In the genomic region with DNA sequence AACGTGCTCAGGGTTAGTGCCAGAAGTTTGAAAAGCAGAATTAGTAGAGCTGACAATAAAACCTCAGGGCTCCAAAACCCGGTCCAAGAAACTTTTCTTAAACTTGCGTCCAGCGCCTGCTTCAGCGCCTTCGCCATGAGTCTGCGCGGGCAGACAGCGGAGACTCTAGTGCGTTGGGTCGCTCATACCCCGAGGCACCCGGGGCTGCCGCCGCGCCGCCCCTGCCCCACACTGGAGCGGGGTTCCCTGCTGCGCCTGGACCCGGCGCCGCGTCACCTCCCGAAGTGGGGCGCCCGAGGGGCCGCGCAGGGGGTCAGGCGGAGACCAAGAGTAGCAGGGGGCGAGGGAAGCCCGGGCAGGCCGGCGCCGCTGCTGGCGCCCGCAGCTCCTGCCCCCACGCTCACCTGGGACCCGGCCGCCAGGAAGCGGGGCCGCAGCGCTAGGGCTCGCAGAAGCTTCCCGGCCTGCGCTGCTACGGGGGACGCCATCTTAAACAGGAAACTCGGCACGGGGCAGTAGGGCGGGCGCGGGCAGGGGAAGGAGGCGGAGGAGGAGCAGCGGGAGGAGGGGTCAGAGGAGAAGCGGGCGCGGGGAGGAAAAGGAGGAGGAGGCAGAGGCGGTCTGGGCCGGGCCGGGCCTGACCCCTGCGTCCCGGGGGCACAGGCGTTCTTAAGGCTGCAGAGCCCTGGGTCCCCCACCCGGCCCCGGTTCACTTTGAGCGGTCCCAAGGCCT, we compare ENCODE assay signal across 1 cellular context.
TF ChIP-seq lines count a peak whose summit lies in the region.

A gene with protein sequence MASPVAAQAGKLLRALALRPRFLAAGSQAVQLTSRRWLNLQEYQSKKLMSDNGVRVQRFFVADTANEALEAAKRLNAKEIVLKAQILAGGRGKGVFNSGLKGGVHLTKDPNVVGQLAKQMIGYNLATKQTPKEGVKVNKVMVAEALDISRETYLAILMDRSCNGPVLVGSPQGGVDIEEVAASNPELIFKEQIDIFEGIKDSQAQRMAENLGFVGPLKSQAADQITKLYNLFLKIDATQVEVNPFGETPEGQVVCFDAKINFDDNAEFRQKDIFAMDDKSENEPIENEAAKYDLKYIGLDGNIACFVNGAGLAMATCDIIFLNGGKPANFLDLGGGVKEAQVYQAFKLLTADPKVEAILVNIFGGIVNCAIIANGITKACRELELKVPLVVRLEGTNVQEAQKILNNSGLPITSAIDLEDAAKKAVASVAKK (minus strand): TSS at position 514 of the 733 bp plus-strand sequence. CDS start 26 bp downstream, at position 488.

TF ChIP-seq in K562, 482 proteins besides CTCF, POLR2A, EP300 and RAD21 (continued from another document and continues in another):
- TF ChIP-seq, protein P1, sequence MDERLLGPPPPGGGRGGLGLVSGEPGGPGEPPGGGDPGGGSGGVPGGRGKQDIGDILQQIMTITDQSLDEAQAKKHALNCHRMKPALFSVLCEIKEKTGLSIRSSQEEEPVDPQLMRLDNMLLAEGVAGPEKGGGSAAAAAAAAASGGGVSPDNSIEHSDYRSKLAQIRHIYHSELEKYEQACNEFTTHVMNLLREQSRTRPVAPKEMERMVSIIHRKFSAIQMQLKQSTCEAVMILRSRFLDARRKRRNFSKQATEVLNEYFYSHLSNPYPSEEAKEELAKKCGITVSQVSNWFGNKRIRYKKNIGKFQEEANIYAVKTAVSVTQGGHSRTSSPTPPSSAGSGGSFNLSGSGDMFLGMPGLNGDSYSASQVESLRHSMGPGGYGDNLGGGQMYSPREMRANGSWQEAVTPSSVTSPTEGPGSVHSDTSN (CRISPR knock-in tag; IDR thresholded peaks at IDR 0.05; ENCODE audit: low read depth), result no peak
- TF ChIP-seq, protein P1 (tag; conservative IDR thresholded peaks at IDR 0.05; ENCODE audit: low read depth), result no peak
- TF ChIP-seq EP400 (IDR thresholded peaks at IDR 0.05) (peak; percentile 48; the same call in 1 of the 2 replicates), PML (IDR thresholded peaks at IDR 0.05; ENCODE audit: low read length) (peak; percentile 24; the same call in 1 of the 2 replicates), NRF1 (conservative IDR thresholded peaks at IDR 0.05 in 1 of 2, IDR thresholded peaks at IDR 0.05 in 1 of 2) (peak; percentile 73 to 75), KAT7 (CRISPR knock-in tag; IDR thresholded peaks at IDR 0.05; ENCODE audit: borderline replicate concordance) (peak; percentile 86; the same call in 1 of the 2 replicates), HSF4 (CRISPR knock-in tag; IDR thresholded peaks at IDR 0.05; ENCODE audit: borderline replicate concordance) (no peak), ARID2 (IDR thresholded peaks at IDR 0.05) (no peak), ZNF263 (CRISPR knock-in tag; IDR thresholded peaks at IDR 0.05; ENCODE audit: borderline replicate concordance) (peak; percentile 99), ATF7 (IDR thresholded peaks at IDR 0.05) (peak; percentile 45; the same call in 1 of the 2 replicates), SUPT5H (IDR thresholded peaks at IDR 0.05) (peak; percentile 76), SAP30 (IDR thresholded peaks at IDR 0.05; ENCODE audit: borderline replicate concordance, insufficient read depth, low read depth, low read length, poor library complexity, severe bottlenecking) (peak; percentile 63), CXXC5 (CRISPR knock-in tag; IDR thresholded peaks at IDR 0.05) (peak; percentile 65), TEAD4 (IDR thresholded peaks at IDR 0.05; ENCODE audit: low read length) (no peak), TEAD4 (CRISPR knock-in tag; IDR thresholded peaks at IDR 0.05; ENCODE audit: borderline replicate concordance) (no peak), ZNF253 (CRISPR knock-in tag; conservative IDR thresholded peaks at IDR 0.05) (no peak), TOE1 (IDR thresholded peaks at IDR 0.05; ENCODE audit: borderline replicate concordance) (peak; percentile 35; the same call in 1 of the 2 replicates), TOE1 (CRISPR knock-in tag; IDR thresholded peaks at IDR 0.05; ENCODE audit: borderline replicate concordance, low read depth) (no peak), CBFB (CRISPR knock-in tag; IDR thresholded peaks at IDR 0.05) (no peak)
- TF ChIP-seq, protein P2, sequence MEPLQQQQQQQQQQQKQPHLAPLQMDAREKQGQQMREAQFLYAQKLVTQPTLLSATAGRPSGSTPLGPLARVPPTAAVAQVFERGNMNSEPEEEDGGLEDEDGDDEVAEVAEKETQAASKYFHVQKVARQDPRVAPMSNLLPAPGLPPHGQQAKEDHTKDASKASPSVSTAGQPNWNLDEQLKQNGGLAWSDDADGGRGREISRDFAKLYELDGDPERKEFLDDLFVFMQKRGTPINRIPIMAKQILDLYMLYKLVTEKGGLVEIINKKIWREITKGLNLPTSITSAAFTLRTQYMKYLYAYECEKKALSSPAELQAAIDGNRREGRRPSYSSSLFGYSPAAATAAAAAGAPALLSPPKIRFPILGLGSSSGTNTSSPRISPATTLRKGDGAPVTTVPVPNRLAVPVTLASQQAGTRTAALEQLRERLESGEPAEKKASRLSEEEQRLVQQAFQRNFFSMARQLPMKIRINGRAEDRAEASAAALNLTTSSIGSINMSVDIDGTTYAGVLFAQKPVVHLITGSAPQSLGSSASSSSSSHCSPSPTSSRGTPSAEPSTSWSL (CRISPR knock-in tag; IDR thresholded peaks at IDR 0.05; ENCODE audit: borderline replicate concordance), result no peak
- TF ChIP-seq, protein P3, sequence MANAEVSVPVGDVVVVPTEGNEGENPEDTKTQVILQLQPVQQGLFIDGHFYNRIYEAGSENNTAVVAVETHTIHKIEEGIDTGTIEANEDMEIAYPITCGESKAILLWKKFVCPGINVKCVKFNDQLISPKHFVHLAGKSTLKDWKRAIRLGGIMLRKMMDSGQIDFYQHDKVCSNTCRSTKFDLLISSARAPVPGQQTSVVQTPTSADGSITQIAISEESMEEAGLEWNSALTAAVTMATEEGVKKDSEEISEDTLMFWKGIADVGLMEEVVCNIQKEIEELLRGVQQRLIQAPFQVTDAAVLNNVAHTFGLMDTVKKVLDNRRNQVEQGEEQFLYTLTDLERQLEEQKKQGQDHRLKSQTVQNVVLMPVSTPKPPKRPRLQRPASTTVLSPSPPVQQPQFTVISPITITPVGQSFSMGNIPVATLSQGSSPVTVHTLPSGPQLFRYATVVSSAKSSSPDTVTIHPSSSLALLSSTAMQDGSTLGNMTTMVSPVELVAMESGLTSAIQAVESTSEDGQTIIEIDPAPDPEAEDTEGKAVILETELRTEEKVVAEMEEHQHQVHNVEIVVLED (CRISPR knock-in tag; IDR thresholded peaks at IDR 0.05), result 0 out of 2 replicates have a peak, but pooled peaks have one; percentile 25
- TF ChIP-seq, protein P4, sequence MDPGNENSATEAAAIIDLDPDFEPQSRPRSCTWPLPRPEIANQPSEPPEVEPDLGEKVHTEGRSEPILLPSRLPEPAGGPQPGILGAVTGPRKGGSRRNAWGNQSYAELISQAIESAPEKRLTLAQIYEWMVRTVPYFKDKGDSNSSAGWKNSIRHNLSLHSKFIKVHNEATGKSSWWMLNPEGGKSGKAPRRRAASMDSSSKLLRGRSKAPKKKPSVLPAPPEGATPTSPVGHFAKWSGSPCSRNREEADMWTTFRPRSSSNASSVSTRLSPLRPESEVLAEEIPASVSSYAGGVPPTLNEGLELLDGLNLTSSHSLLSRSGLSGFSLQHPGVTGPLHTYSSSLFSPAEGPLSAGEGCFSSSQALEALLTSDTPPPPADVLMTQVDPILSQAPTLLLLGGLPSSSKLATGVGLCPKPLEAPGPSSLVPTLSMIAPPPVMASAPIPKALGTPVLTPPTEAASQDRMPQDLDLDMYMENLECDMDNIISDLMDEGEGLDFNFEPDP (CRISPR knock-in tag; IDR thresholded peaks at IDR 0.05), result no peak
- TF ChIP-seq, protein P5, sequence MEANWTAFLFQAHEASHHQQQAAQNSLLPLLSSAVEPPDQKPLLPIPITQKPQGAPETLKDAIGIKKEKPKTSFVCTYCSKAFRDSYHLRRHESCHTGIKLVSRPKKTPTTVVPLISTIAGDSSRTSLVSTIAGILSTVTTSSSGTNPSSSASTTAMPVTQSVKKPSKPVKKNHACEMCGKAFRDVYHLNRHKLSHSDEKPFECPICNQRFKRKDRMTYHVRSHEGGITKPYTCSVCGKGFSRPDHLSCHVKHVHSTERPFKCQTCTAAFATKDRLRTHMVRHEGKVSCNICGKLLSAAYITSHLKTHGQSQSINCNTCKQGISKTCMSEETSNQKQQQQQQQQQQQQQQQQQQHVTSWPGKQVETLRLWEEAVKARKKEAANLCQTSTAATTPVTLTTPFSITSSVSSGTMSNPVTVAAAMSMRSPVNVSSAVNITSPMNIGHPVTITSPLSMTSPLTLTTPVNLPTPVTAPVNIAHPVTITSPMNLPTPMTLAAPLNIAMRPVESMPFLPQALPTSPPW (CRISPR knock-in tag; IDR thresholded peaks at IDR 0.05), result peak; percentile 86
- TF ChIP-seq, protein P6, sequence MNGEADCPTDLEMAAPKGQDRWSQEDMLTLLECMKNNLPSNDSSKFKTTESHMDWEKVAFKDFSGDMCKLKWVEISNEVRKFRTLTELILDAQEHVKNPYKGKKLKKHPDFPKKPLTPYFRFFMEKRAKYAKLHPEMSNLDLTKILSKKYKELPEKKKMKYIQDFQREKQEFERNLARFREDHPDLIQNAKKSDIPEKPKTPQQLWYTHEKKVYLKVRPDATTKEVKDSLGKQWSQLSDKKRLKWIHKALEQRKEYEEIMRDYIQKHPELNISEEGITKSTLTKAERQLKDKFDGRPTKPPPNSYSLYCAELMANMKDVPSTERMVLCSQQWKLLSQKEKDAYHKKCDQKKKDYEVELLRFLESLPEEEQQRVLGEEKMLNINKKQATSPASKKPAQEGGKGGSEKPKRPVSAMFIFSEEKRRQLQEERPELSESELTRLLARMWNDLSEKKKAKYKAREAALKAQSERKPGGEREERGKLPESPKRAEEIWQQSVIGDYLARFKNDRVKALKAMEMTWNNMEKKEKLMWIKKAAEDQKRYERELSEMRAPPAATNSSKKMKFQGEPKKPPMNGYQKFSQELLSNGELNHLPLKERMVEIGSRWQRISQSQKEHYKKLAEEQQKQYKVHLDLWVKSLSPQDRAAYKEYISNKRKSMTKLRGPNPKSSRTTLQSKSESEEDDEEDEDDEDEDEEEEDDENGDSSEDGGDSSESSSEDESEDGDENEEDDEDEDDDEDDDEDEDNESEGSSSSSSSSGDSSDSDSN (IDR thresholded peaks at IDR 0.05; ENCODE audit: borderline replicate concordance in 1 of 2, low read depth in 2 of 2, low read length in 2 of 2), result 0 out of 4 replicates have a peak, but pooled peaks of 1 of the 2 experiments have one; percentile 45
- TF ChIP-seq, protein P7, sequence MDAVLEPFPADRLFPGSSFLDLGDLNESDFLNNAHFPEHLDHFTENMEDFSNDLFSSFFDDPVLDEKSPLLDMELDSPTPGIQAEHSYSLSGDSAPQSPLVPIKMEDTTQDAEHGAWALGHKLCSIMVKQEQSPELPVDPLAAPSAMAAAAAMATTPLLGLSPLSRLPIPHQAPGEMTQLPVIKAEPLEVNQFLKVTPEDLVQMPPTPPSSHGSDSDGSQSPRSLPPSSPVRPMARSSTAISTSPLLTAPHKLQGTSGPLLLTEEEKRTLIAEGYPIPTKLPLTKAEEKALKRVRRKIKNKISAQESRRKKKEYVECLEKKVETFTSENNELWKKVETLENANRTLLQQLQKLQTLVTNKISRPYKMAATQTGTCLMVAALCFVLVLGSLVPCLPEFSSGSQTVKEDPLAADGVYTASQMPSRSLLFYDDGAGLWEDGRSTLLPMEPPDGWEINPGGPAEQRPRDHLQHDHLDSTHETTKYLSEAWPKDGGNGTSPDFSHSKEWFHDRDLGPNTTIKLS (IDR thresholded peaks at IDR 0.05; ENCODE audit: borderline replicate concordance, low read depth), result no peak
- TF ChIP-seq, protein P8, sequence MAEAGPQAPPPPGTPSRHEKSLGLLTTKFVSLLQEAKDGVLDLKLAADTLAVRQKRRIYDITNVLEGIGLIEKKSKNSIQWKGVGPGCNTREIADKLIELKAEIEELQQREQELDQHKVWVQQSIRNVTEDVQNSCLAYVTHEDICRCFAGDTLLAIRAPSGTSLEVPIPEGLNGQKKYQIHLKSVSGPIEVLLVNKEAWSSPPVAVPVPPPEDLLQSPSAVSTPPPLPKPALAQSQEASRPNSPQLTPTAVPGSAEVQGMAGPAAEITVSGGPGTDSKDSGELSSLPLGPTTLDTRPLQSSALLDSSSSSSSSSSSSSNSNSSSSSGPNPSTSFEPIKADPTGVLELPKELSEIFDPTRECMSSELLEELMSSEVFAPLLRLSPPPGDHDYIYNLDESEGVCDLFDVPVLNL (CRISPR knock-in tag; IDR thresholded peaks at IDR 0.05; ENCODE audit: low read depth), result no peak
